Comparison of ENCODE assay signal across 20 cellular contexts in the genomic region with DNA sequence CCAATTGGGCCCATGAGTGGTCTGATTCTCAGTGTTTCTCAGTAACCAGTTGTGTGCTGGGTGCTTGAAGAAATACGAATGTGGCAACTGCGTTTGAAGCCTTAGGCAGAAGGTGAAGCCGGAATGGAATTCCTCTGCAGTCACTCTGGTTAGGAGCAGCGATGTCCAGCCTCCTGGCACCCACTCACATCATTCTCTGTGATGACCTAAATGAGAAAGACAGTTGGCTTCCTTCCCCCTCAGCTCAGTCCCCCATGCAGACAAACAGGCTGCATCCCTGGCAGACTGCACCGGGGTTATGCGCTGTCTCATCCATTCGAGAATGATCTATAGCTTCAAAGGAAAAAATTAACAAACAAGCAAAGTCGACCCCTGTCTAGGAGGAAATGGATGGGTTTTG.
DNase-seq lines count a peak whose midpoint lies in the region; ATAC-seq and TF ChIP-seq lines count a peak whose summit lies in the region.
"Had no signal": no experiment of that assay in that cellular context is flagged by ENCODE, and none has a peak within 500 bp of the region (broad histone marks: within the 10 kb centered on the region; RNA-seq: fewer than 3 reads in every experiment).

No MANE protein-coding gene starts in this region.

- H3K27me3 Mint-ChIP-seq in activated naive CD8-positive, alpha-beta T cell treated with anti-CD3 and anti-CD28 coated beads for 36 hours: peaks cover 6% of the 10 kb centered on the region
- peaks cover 3% of the 10 kb centered on the region for H3K27me3 Mint-ChIP-seq in activated naive CD8-positive, alpha-beta T cell treated with anti-CD3 and anti-CD28 coated beads, Interleukin-2, amount 50 U/mL, for 24 hours
- H3K27me3 Mint-ChIP-seq: activated CD4-positive, alpha-beta T cell treated with anti-CD3 and anti-CD28 coated beads for 36 hours; activated CD8-positive, alpha-beta memory T cell treated with anti-CD3 and anti-CD28 coated beads, Interleukin-2, amount 10 ng/mL, durations not matched to agents 7 days and 5 days had no signal

- no peak for ATAC-seq in activated naive CD8-positive, alpha-beta T cell treated with anti-CD3 and anti-CD28 coated beads, Interleukin-2, amount 50 U/mL, for 24 hours
- ATAC-seq: activated CD4-positive, alpha-beta T cell treated with anti-CD3 and anti-CD28 coated beads for 36 hours; activated CD8-positive, alpha-beta memory T cell treated with anti-CD3 and anti-CD28 coated beads, Interleukin-2, amount 10 ng/mL, durations not matched to agents 7 days and 5 days; left colon had no signal

- H3K36me3 ChIP-seq in muscle layer of duodenum (ENCODE audit: control insufficient read depth in 1 of 2, insufficient read depth in 2 of 2, low read length in 2 of 2): no peaks in the 10 kb centered on the region
- no peaks in the 10 kb centered on the region for H3K36me3 ChIP-seq in tibial artery
- H3K36me3 ChIP-seq: BLaER1 treated with 17β-estradiol and CSF1 and Interleukin-3, amounts not matched to agents 10 nM and 100 nM had no signal

- H3K4me1 Mint-ChIP-seq in activated naive CD8-positive, alpha-beta T cell treated with anti-CD3 and anti-CD28 coated beads for 36 hours: peaks cover 45% of the 10 kb centered on the region
- H3K4me1 Mint-ChIP-seq in activated naive CD8-positive, alpha-beta T cell treated with anti-CD3 and anti-CD28 coated beads, Interleukin-2, amount 50 U/mL, for 24 hours: peaks cover 33% of the 10 kb centered on the region

- H3K9me3 ChIP-seq in muscle layer of duodenum (ENCODE audit: control insufficient read depth in 1 of 2, low read length in 2 of 2) (no peaks in the 10 kb centered on the region), tibial artery (no peaks in the 10 kb centered on the region)

- H3K4me3 ChIP-seq in coronary artery (peak overlapping the region; percentile 28), muscle layer of duodenum (ENCODE audit: low read depth in 1 of 2, low read length in 2 of 2) (no peak overlapping the region), tibial artery (no peak overlapping the region)
- H3K4me3 ChIP-seq: BLaER1 treated with 17β-estradiol and CSF1 and Interleukin-3, amounts not matched to agents 10 nM and 100 nM had no signal

- H3K4me3 Mint-ChIP-seq in activated naive CD8-positive, alpha-beta T cell treated with anti-CD3 and anti-CD28 coated beads for 36 hours: no peak overlapping the region
- no peak overlapping the region for H3K4me3 Mint-ChIP-seq in activated naive CD8-positive, alpha-beta T cell treated with anti-CD3 and anti-CD28 coated beads, Interleukin-2, amount 50 U/mL, for 24 hours
- H3K4me3 Mint-ChIP-seq: activated CD4-positive, alpha-beta T cell treated with anti-CD3 and anti-CD28 coated beads for 36 hours; activated CD8-positive, alpha-beta memory T cell treated with anti-CD3 and anti-CD28 coated beads, Interleukin-2, amount 10 ng/mL, durations not matched to agents 7 days and 5 days; endodermal cell had no signal

- intact Hi-C loops in tibial artery (cut with DNase I; ENCODE audit: low total_unique reads): no loop called here

- TF ChIP-seq CTCF in coronary artery (IDR thresholded peaks at IDR 0.05) (no peak), tibial artery (IDR thresholded peaks at IDR 0.05) (no peak)

- H3K27me3 ChIP-seq in muscle layer of duodenum (ENCODE audit: low read depth, low read length): no peaks in the 10 kb centered on the region
- H3K27me3 ChIP-seq in tibial artery: no peaks in the 10 kb centered on the region

- peaks cover 36% of the 10 kb centered on the region for H3K36me3 Mint-ChIP-seq in activated naive CD8-positive, alpha-beta T cell treated with anti-CD3 and anti-CD28 coated beads for 36 hours
- no peaks in the 10 kb centered on the region for H3K36me3 Mint-ChIP-seq in activated naive CD8-positive, alpha-beta T cell treated with anti-CD3 and anti-CD28 coated beads, Interleukin-2, amount 50 U/mL, for 24 hours (ENCODE audit: low read depth)
- H3K36me3 Mint-ChIP-seq: activated CD8-positive, alpha-beta memory T cell treated with anti-CD3 and anti-CD28 coated beads, Interleukin-2, amount 10 ng/mL, durations not matched to agents 7 days and 5 days had no signal

- H3K27ac ChIP-seq in coronary artery (peak overlapping the region in 1 of 2 donors; percentile 21), muscle layer of duodenum (ENCODE audit: low read length) (peak overlapping the region; percentile 45), tibial artery (peak overlapping the region; percentile 7 to 28)
- H3K27ac ChIP-seq: BLaER1 treated with 17β-estradiol and CSF1 and Interleukin-3, amounts not matched to agents 10 nM and 100 nM had no signal

- H3K4me1 ChIP-seq in muscle layer of duodenum (ENCODE audit: control insufficient read depth in 1 of 2, insufficient read depth in 2 of 2, low read length in 2 of 2) (peaks cover 0 to 10% of the 10 kb centered on the region in 2 donors), tibial artery (peaks cover 0 to 43% (median 8%) of the 10 kb centered on the region in 4 donors)

- H3K27ac Mint-ChIP-seq in activated naive CD8-positive, alpha-beta T cell treated with anti-CD3 and anti-CD28 coated beads for 36 hours: peak overlapping the region; percentile 72
- H3K27ac Mint-ChIP-seq in activated naive CD8-positive, alpha-beta T cell treated with anti-CD3 and anti-CD28 coated beads, Interleukin-2, amount 50 U/mL, for 24 hours: no peak overlapping the region
- H3K27ac Mint-ChIP-seq: activated CD4-positive, alpha-beta T cell treated with anti-CD3 and anti-CD28 coated beads for 36 hours; activated CD8-positive, alpha-beta memory T cell treated with anti-CD3 and anti-CD28 coated beads, Interleukin-2, amount 10 ng/mL, durations not matched to agents 7 days and 5 days; endodermal cell had no signal

- no peak for DNase-seq in activated naive CD8-positive, alpha-beta T cell treated with anti-CD3 and anti-CD28 coated beads for 36 hours
- DNase-seq in activated naive CD8-positive, alpha-beta T cell treated with anti-CD3 and anti-CD28 coated beads, Interleukin-2, amount 50 U/mL, for 24 hours: no peak
- DNase-seq in coronary artery (ENCODE audit: low spot score) (no peak), tibial artery (peak in 1 of 2 donors; percentile 36), NCI-H1105 (lab: John Stamatoyannopoulos, UW) (no peak), iPS-NIHi11 (ENCODE audit: low spot score) (no peak), putamen (ENCODE audit: low spot score) (no peak)
- DNase-seq: 8988T; activated CD4-positive, alpha-beta T cell treated with anti-CD3 and anti-CD28 coated beads for 36 hours; activated CD8-positive, alpha-beta memory T cell treated with anti-CD3 and anti-CD28 coated beads, Interleukin-2, amount 10 ng/mL, durations not matched to agents 7 days and 5 days; amygdala; endodermal cell; left colon; NCI-H1436 treated with DMSO at 0.1 percent for 48 hours; NCI-H774; nucleus accumbens; stimulated activated CD4-positive, alpha-beta T cell treated with anti-CD3 and anti-CD28 coated beads, Interleukin-4, amount 100 ng/mL, for 1 hour; T1000 had no signal

- H3K9me3 Mint-ChIP-seq in activated naive CD8-positive, alpha-beta T cell treated with anti-CD3 and anti-CD28 coated beads for 36 hours: peaks cover 4% of the 10 kb centered on the region
- H3K9me3 Mint-ChIP-seq in activated naive CD8-positive, alpha-beta T cell treated with anti-CD3 and anti-CD28 coated beads, Interleukin-2, amount 50 U/mL, for 24 hours: peaks cover 4% of the 10 kb centered on the region
- H3K9me3 Mint-ChIP-seq: endodermal cell had no signal
